ENCODE assay signal across 8 cellular contexts in genomic region chr7:112789824-112790650, GRCh38.
A peak's percentile ranks its signal among the peaks of the same experiment; 100 is the strongest.
DNase-seq lines count a peak whose midpoint lies in the region; TF ChIP-seq lines count a peak whose summit lies in the region.

TSS of gene TMEM168 (minus strand) at chr7:112790393. CDS start at chr7:112784825, 5,568 bp downstream.

- H3K79me2 ChIP-seq in MM.1S (ENCODE audit: low read length) = peaks cover 44% of the 10 kb centered on the region

- H3K9me3 Mint-ChIP-seq in activated naive CD4-positive, alpha-beta T cell treated with anti-CD3 and anti-CD28 coated beads, Interleukin-2, amount 10 ng/mL, durations not matched to agents 7 days and 5 days = no peaks in the 10 kb centered on the region

- H3K4me2 ChIP-seq in MM.1S (ENCODE audit: low read depth, low read length) = peak within 1 kb of the TSS; percentile 98

- H3K9me3 ChIP-seq in MM.1S (replicated peaks; ENCODE audit: insufficient read depth, low read length) (no peaks in the 10 kb centered on the region), SK-N-MC (ENCODE audit: low read depth, low read length) (no peaks in the 10 kb centered on the region)

- no peaks in the 10 kb centered on the region for H4K20me1 ChIP-seq in MM.1S (ENCODE audit: insufficient read depth, low read length)

- H3F3A ChIP-seq in MM.1S (ENCODE audit: insufficient read depth, low read length) = peaks cover 18% of the 10 kb centered on the region

- H3K27ac ChIP-seq in MM.1S (ENCODE audit: low read length) (peak within 1 kb of the TSS; percentile 87), SK-N-MC (peak within 1 kb of the TSS; percentile 82), substantia nigra (ENCODE audit: low read depth, low read length, poor library complexity, severe bottlenecking) (peak within 1 kb of the TSS; percentile 66)

- peaks cover 10% of the 10 kb centered on the region for H3K4me1 ChIP-seq in MM.1S (ENCODE audit: low read length)

- H3K4me3 ChIP-seq in MM.1S (ENCODE audit: low read length) (peak within 1 kb of the TSS; percentile 92), SK-N-MC (peak within 1 kb of the TSS; percentile 87)

- CTCF ChIA-PET in activated naive CD4-positive, alpha-beta T cell treated with anti-CD3 and anti-CD28 coated beads, Interleukin-2, amount 10 ng/mL, durations not matched to agents 7 days and 5 days (lab: Charles Lee) = interaction anchor here (1.1 kb wide), 1 partner anchor 11 kb away, joined by 3 read pairs; no protein-coding TSS in a partner anchor

- peak within 1 kb of the TSS; percentile 77 for H3K27ac Mint-ChIP-seq in activated naive CD4-positive, alpha-beta T cell treated with anti-CD3 and anti-CD28 coated beads, Interleukin-2, amount 10 ng/mL, durations not matched to agents 7 days and 5 days

- no peaks in the 10 kb centered on the region for H3K27me3 Mint-ChIP-seq in activated naive CD4-positive, alpha-beta T cell treated with anti-CD3 and anti-CD28 coated beads, Interleukin-2, amount 10 ng/mL, durations not matched to agents 7 days and 5 days

- no peaks in the 10 kb centered on the region for H3K36me3 ChIP-seq in MM.1S (replicated peaks; ENCODE audit: insufficient read depth, low read length)
- 0 out of 2 replicates have a peak, but pooled peaks cover 5% of the 10 kb centered on the region for H3K36me3 ChIP-seq in SK-N-MC (ENCODE audit: insufficient read depth, low read length)

- peaks cover 30% of the 10 kb centered on the region for H3K4me1 Mint-ChIP-seq in activated naive CD4-positive, alpha-beta T cell treated with anti-CD3 and anti-CD28 coated beads, Interleukin-2, amount 10 ng/mL, durations not matched to agents 7 days and 5 days

- peak; percentile 75 for DNase-seq in GF-D8 (lab: John Stamatoyannopoulos, UW)
- DNase-seq in HCEC 1CT = peak; percentile 72
- peak; percentile 92 for DNase-seq in MM.1S
- no peak for DNase-seq in SK-N-MC (ENCODE audit: low read depth, low spot score)
- DNase-seq in activated naive CD4-positive, alpha-beta T cell treated with anti-CD3 and anti-CD28 coated beads, Interleukin-2, amount 10 ng/mL, durations not matched to agents 7 days and 5 days = peak; percentile 85
- DNase-seq in germinal center (ENCODE audit: low spot score) = peak; percentile 83
- peak; percentile 15 for DNase-seq in non-pigmented ciliary epithelial cell (ENCODE audit: low read depth)
- peak in 47 of 49 donors; percentile 12 to 83 (median 66) for DNase-seq in substantia nigra (lab: John Stamatoyannopoulos, UW)

- H2AFZ ChIP-seq in MM.1S (ENCODE audit: low read length) = peak within 1 kb of the TSS; percentile 100

- H3K9ac ChIP-seq in MM.1S (ENCODE audit: low read length) = peak within 1 kb of the TSS; percentile 85
- H3K9ac ChIP-seq in SK-N-MC (ENCODE audit: insufficient read length) = peak within 1 kb of the TSS; percentile 96

- peaks cover 8% of the 10 kb centered on the region for H3K36me3 Mint-ChIP-seq in activated naive CD4-positive, alpha-beta T cell treated with anti-CD3 and anti-CD28 coated beads, Interleukin-2, amount 10 ng/mL, durations not matched to agents 7 days and 5 days

- H3K4me3 Mint-ChIP-seq in activated naive CD4-positive, alpha-beta T cell treated with anti-CD3 and anti-CD28 coated beads, Interleukin-2, amount 10 ng/mL, durations not matched to agents 7 days and 5 days = peak within 1 kb of the TSS; percentile 93

- no peaks in the 10 kb centered on the region for H3K27me3 ChIP-seq in MM.1S (replicated peaks; ENCODE audit: insufficient read depth, low read length)

- no peak; the same call in 1 of the 2 replicates for TF ChIP-seq CTCF in MM.1S (IDR thresholded peaks at IDR 0.05; ENCODE audit: low read length)

- H3K9me2 ChIP-seq in MM.1S (replicated peaks; ENCODE audit: insufficient read depth, low read length) = no peaks in the 10 kb centered on the region
